9 cellular contexts compared by ENCODE assay signal in genomic region chr11:135027461-135027860, GRCh38.
DNase-seq lines count a peak whose midpoint lies in the region; ATAC-seq and TF ChIP-seq lines count a peak whose summit lies in the region.
"Had no signal": no experiment of that assay in that cellular context is flagged by ENCODE, and none has a peak within 500 bp of the region (broad histone marks: within the 10 kb centered on the region; RNA-seq: fewer than 3 reads in every experiment).

No MANE protein-coding gene starts in this region.

- peak; percentile 40 for DNase-seq in AG20443 (ENCODE audit: low spot score)
- peak; percentile 27 for DNase-seq in HEK293T (ENCODE audit: extremely low spot score)
- DNase-seq in activated CD8-positive, alpha-beta T cell treated with anti-CD3 and anti-CD28 coated beads for 36 hours: peak; percentile 41
- DNase-seq in iris pigment epithelial cell (ENCODE audit: low read depth): peak; percentile 42
- no peak for DNase-seq in NCI-H510A (lab: John Stamatoyannopoulos, UW)
- no peak for DNase-seq in activated effector memory CD4-positive, alpha-beta T cell treated with anti-CD3 and anti-CD28 coated beads, Interleukin-2, amount 50 U/mL, for 16 hours
- DNase-seq in foreskin melanocyte: no peak
- DNase-seq: NCI-H446 had no signal

- no peak for TF ChIP-seq CTCF in activated CD8-positive, alpha-beta T cell treated with anti-CD3 and anti-CD28 coated beads for 36 hours (IDR thresholded peaks at IDR 0.05)

- H3K4me1 Mint-ChIP-seq in activated CD8-positive, alpha-beta T cell treated with anti-CD3 and anti-CD28 coated beads for 36 hours (ENCODE audit: low read depth): no peaks in the 10 kb centered on the region

- CTCF ChIA-PET in HEK293T (lab: Yijun Ruan, JAX): no interaction called here
- CTCF ChIA-PET in activated CD8-positive, alpha-beta T cell treated with anti-CD3 and anti-CD28 coated beads for 36 hours (lab: Charles Lee): no interaction called here

- intact Hi-C loops in activated CD8-positive, alpha-beta T cell treated with anti-CD3 and anti-CD28 coated beads for 36 hours (cut with micrococcal nuclease): no loop called here

- POLR2A ChIA-PET in HEK293T (lab: Yijun Ruan, JAX): no interaction called here
- POLR2A ChIA-PET in activated CD8-positive, alpha-beta T cell treated with anti-CD3 and anti-CD28 coated beads for 36 hours (lab: Charles Lee): no interaction called here

- no peak overlapping the region for H3K27ac Mint-ChIP-seq in activated CD8-positive, alpha-beta T cell treated with anti-CD3 and anti-CD28 coated beads for 36 hours

- no peak for ATAC-seq in activated CD8-positive, alpha-beta T cell treated with anti-CD3 and anti-CD28 coated beads for 36 hours
- no peak for ATAC-seq in HG02973 (IDR thresholded peaks at IDR 0.05; ENCODE audit: unreplicated experiment)

- no peaks in the 10 kb centered on the region for H3K36me3 Mint-ChIP-seq in activated CD8-positive, alpha-beta T cell treated with anti-CD3 and anti-CD28 coated beads for 36 hours (ENCODE audit: low read depth)

- H3K9me3 Mint-ChIP-seq in activated CD8-positive, alpha-beta T cell treated with anti-CD3 and anti-CD28 coated beads for 36 hours: peaks cover 2% of the 10 kb centered on the region

- peaks cover 10% of the 10 kb centered on the region for H3K27me3 Mint-ChIP-seq in activated CD8-positive, alpha-beta T cell treated with anti-CD3 and anti-CD28 coated beads for 36 hours

- H3K4me3 Mint-ChIP-seq in activated CD8-positive, alpha-beta T cell treated with anti-CD3 and anti-CD28 coated beads for 36 hours: no peak overlapping the region

TF ChIP-seq in HEK293T, 16 proteins besides CTCF, POLR2A, EP300 and RAD21:
- TF ChIP-seq SP1 (IDR thresholded peaks at IDR 0.05): no peak
- no peak for TF ChIP-seq BHLHE40 (IDR thresholded peaks at IDR 0.05; ENCODE audit: borderline replicate concordance)
- no peak for TF ChIP-seq FOXM1 (IDR thresholded peaks at IDR 0.05; ENCODE audit: borderline replicate concordance)
- TF ChIP-seq NFRKB (IDR thresholded peaks at IDR 0.05): no peak

Comparison
In these comparisons a context has a peak if more than half of its experiments do, and no peak if none do; other contexts are left out.
1. DNase-seq: peak in AG20443 (single experiment), HEK293T (single experiment), activated CD8-positive, alpha-beta T cell treated with anti-CD3 and anti-CD28 coated beads for 36 hours (single experiment) and iris pigment epithelial cell (single experiment); none in NCI-H510A (single experiment), activated effector memory CD4-positive, alpha-beta T cell treated with anti-CD3 and anti-CD28 coated beads, Interleukin-2, amount 50 U/mL, for 16 hours (single experiment) and foreskin melanocyte (single experiment).